Comparison of ENCODE assay signal across 8 cellular contexts in the genomic region with DNA sequence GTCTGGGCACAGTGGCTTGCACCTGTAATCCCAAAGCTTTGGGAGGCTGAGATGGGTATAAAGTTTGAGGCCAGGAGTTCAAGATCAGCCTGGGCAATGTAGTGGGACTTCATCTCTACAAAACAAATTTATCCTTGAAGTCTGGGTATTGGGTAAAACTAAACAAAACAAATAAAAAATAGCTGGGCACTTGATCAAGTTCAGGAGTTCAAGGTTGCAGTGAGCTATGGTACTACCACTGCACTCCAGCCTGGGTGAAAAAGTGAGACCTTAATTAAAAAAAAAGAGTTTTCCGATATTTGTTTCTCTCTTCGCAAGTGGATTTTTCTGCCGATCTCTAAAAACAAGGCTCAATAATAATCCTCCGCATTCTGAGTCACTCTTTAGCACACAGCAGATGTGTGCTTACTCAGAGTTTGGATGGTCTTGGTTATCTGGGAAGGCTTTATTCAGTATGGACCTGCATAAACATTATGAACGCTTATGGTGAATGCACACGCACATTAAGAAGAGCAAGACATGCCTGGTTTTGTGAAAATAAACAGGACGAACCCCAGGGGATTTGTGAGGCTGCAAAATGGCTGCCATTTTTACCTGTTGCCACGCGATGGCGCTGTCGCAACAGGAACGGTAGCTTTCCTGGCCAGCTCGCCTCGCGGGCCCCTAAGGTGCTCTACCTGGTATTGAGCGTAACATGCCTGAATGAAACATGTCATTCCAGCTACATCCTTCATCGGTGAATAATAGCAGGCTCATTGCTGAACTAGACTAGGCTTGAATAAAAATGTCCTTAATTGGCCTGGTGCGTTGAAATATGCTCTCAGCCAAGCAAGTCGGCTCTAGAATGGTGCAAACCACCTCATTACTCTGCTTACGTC. TPM values are rescaled to one million over a fixed set of nuclear protein-coding genes. Genes with fewer than 3 reads are reported as not detected.
DNase-seq lines count a peak whose midpoint lies in the region; ATAC-seq and TF ChIP-seq lines count a peak whose summit lies in the region.

No MANE protein-coding gene starts in this region.

- 17 to 21% (median 19%) methylated on average over 20 of the region's 20 CpGs for WGBS in stomach, 5 donors

- peak overlapping the region in 1 of 7 donors; percentile 11 for H3K27ac Mint-ChIP-seq in CD4-positive, alpha-beta memory T cell
- H3K27ac Mint-ChIP-seq in activated CD8-positive, alpha-beta memory T cell treated with anti-CD3 and anti-CD28 coated beads, Interleukin-2, amount 10 ng/mL, durations not matched to agents 7 days and 5 days: no peak overlapping the region
- H3K27ac Mint-ChIP-seq in naive B cell: no peak overlapping the region

- DNase-seq in CD4-positive, alpha-beta memory T cell: peak; percentile 39 to 49 (median 46)
- DNase-seq in NCI-H82 (lab: John Stamatoyannopoulos, UW) (peak; percentile 85), epidermal melanocyte (ENCODE audit: insufficient read length, low spot score) (peak; percentile 23), naive B cell (peak; percentile 15), stomach (peak; percentile 69)
- DNase-seq in activated CD8-positive, alpha-beta memory T cell treated with anti-CD3 and anti-CD28 coated beads, Interleukin-2, amount 10 ng/mL, durations not matched to agents 7 days and 5 days: peak; percentile 59

- no peaks in the 10 kb centered on the region for H3K36me3 Mint-ChIP-seq in CD4-positive, alpha-beta memory T cell
- H3K36me3 Mint-ChIP-seq in activated CD8-positive, alpha-beta memory T cell treated with anti-CD3 and anti-CD28 coated beads, Interleukin-2, amount 10 ng/mL, durations not matched to agents 7 days and 5 days: no peaks in the 10 kb centered on the region
- H3K36me3 Mint-ChIP-seq in naive B cell: no peaks in the 10 kb centered on the region

- peak in 5 of 7 experiments; percentile 67 to 86 (median 81) for TF ChIP-seq CTCF in stomach (IDR thresholded peaks at IDR 0.05)

- CTCF ChIA-PET in CD4-positive, alpha-beta memory T cell (lab: Charles Lee; ENCODE audit: partially characterized antibody): interaction anchor here (0.6 to 4.6 kb wide), 22 partner anchors 8 to 1662 kb away, joined by 3 to 39 read pairs (median 5); no protein-coding TSS in a partner anchor
- CTCF ChIA-PET in activated CD8-positive, alpha-beta memory T cell treated with anti-CD3 and anti-CD28 coated beads, Interleukin-2, amount 10 ng/mL, durations not matched to agents 7 days and 5 days (lab: Charles Lee): interaction anchor here (0.5 to 1.9 kb wide), 16 partner anchors 8 to 1646 kb away, joined by 3 to 11 read pairs (median 3); no protein-coding TSS in a partner anchor

- intact Hi-C loops in CD4-positive, alpha-beta memory T cell (cut with micrococcal nuclease): loop anchor here (2.0 kb wide), 1 partner anchor 373 kb away; no protein-coding TSS in a partner anchor
- intact Hi-C loops in stomach (cut with DNase I; ENCODE audit: low total_unique reads): loop anchor here (10.0 kb wide), 1 partner anchor 977 kb away; no protein-coding TSS in a partner anchor

- H3K4me3 ChIP-seq in CD4-positive, alpha-beta memory T cell (ENCODE audit: low read length in 2 of 2): no peak overlapping the region
- peak overlapping the region in 1 of 4 donors; percentile 13 for H3K4me3 ChIP-seq in stomach

- H3K36me3 ChIP-seq in CD4-positive, alpha-beta memory T cell (ENCODE audit: insufficient read depth, low read length): no peaks in the 10 kb centered on the region
- H3K36me3 ChIP-seq in stomach: no peaks in the 10 kb centered on the region

- ATAC-seq in GM19351 (IDR thresholded peaks at IDR 0.05; ENCODE audit: unreplicated experiment): peak; percentile 93
- ATAC-seq in HG03558 (IDR thresholded peaks at IDR 0.05; ENCODE audit: extremely low read depth, unreplicated experiment): peak; percentile 54
- peak; percentile 68 for ATAC-seq in activated CD8-positive, alpha-beta memory T cell treated with anti-CD3 and anti-CD28 coated beads, Interleukin-2, amount 10 ng/mL, durations not matched to agents 7 days and 5 days
- peak; percentile 41 to 57 for ATAC-seq in naive B cell (ENCODE audit: low read depth in 2 of 2)

- H3K27ac ChIP-seq in CD4-positive, alpha-beta memory T cell (ENCODE audit: low read depth, low read length): no peak overlapping the region
- no peak overlapping the region for H3K27ac ChIP-seq in stomach

- H3K4me1 ChIP-seq in CD4-positive, alpha-beta memory T cell (ENCODE audit: insufficient read depth, low read length): peaks cover 6% of the 10 kb centered on the region
- H3K4me1 ChIP-seq in stomach: peaks cover 0 to 11% (median 5%) of the 10 kb centered on the region in 4 donors

- no peak for TF ChIP-seq POLR2A in stomach (IDR thresholded peaks at IDR 0.05)

- no peaks in the 10 kb centered on the region for H3K27me3 ChIP-seq in CD4-positive, alpha-beta memory T cell (ENCODE audit: insufficient read depth, low read length)
- H3K27me3 ChIP-seq in stomach: peaks cover 0 to 17% (median 0%) of the 10 kb centered on the region in 3 donors

- H3K9me3 ChIP-seq in CD4-positive, alpha-beta memory T cell (ENCODE audit: control insufficient read depth in 1 of 2, low read length in 2 of 2): no peaks in the 10 kb centered on the region
- no peaks in the 10 kb centered on the region for H3K9me3 ChIP-seq in stomach

- H3K4me3 Mint-ChIP-seq in CD4-positive, alpha-beta memory T cell: peak overlapping the region in 4 of 8 donors; percentile 13 to 41 (median 27)
- H3K4me3 Mint-ChIP-seq in activated CD8-positive, alpha-beta memory T cell treated with anti-CD3 and anti-CD28 coated beads, Interleukin-2, amount 10 ng/mL, durations not matched to agents 7 days and 5 days: no peak overlapping the region
- H3K4me3 Mint-ChIP-seq in naive B cell: peak overlapping the region in 1 of 8 donors; percentile 5

- peaks cover 12 to 14% of the 10 kb centered on the region in 2 donors for H3K27me3 Mint-ChIP-seq in CD4-positive, alpha-beta memory T cell
- H3K27me3 Mint-ChIP-seq in activated CD8-positive, alpha-beta memory T cell treated with anti-CD3 and anti-CD28 coated beads, Interleukin-2, amount 10 ng/mL, durations not matched to agents 7 days and 5 days: peaks cover 54% of the 10 kb centered on the region
- peaks cover 27 to 46% (median 36%) of the 10 kb centered on the region in 3 donors for H3K27me3 Mint-ChIP-seq in naive B cell

- POLR2A ChIA-PET in CD4-positive, alpha-beta memory T cell (lab: Charles Lee; ENCODE audit: partially characterized antibody): no interaction called here

- peaks cover 3 to 13% (median 6%) of the 10 kb centered on the region in 4 donors for H3K4me1 Mint-ChIP-seq in CD4-positive, alpha-beta memory T cell
- H3K4me1 Mint-ChIP-seq in activated CD8-positive, alpha-beta memory T cell treated with anti-CD3 and anti-CD28 coated beads, Interleukin-2, amount 10 ng/mL, durations not matched to agents 7 days and 5 days: no peaks in the 10 kb centered on the region
- peaks cover 0 to 6% (median 0%) of the 10 kb centered on the region in 3 donors for H3K4me1 Mint-ChIP-seq in naive B cell

- no peak for TF ChIP-seq EP300 in stomach (IDR thresholded peaks at IDR 0.05)

- H3K9me3 Mint-ChIP-seq in CD4-positive, alpha-beta memory T cell: no peaks in the 10 kb centered on the region
- no peaks in the 10 kb centered on the region for H3K9me3 Mint-ChIP-seq in activated CD8-positive, alpha-beta memory T cell treated with anti-CD3 and anti-CD28 coated beads, Interleukin-2, amount 10 ng/mL, durations not matched to agents 7 days and 5 days (ENCODE audit: low read depth)
- no peaks in the 10 kb centered on the region for H3K9me3 Mint-ChIP-seq in naive B cell

RNA-seq across cellular contexts. Expression of gene OPN5, which starts 6.0 kb away (rescaled TPM):
- total RNA-seq in CD4-positive, alpha-beta memory T cell: not detected
- not detected for polyA plus RNA-seq in CD4-positive, alpha-beta memory T cell
- total RNA-seq in activated CD8-positive, alpha-beta memory T cell treated with anti-CD3 and anti-CD28 coated beads, Interleukin-2, amount 10 ng/mL, durations not matched to agents 7 days and 5 days: not detected
- polyA plus RNA-seq in naive B cell (ENCODE audit: low read depth in 6 of 6): not detected
- total RNA-seq in stomach: not detected
- polyA plus RNA-seq in stomach: under 1 TPM in 1 of 3 donors, not detected in 2; 0.19 TPM

Comparison
In these comparisons a context has a peak if more than half of its experiments do, and no peak if none do; other contexts are left out.
1. DNase-seq: peak in every context shown above with its lines; median percentile 85 in NCI-H82; 69 in stomach; 59 in activated CD8-positive, alpha-beta memory T cell treated with anti-CD3 and anti-CD28 coated beads, Interleukin-2, amount 10 ng/mL, durations not matched to agents 7 days and 5 days; 46 in CD4-positive, alpha-beta memory T cell; 23 in epidermal melanocyte; 15 in naive B cell.